1 cellular context compared by ENCODE assay signal in genomic region chr20:25005661-25006060, GRCh38.
TF ChIP-seq lines count a peak whose summit lies in the region.

No MANE protein-coding gene starts in this region.

TF ChIP-seq in H1, 55 proteins besides CTCF, POLR2A, EP300 and RAD21:
- no peak for TF ChIP-seq SP1 (IDR thresholded peaks at IDR 0.05; ENCODE audit: low read depth, low read length)
- TF ChIP-seq SIN3A (conservative IDR thresholded peaks at IDR 0.05 in 1 of 2, IDR thresholded peaks at IDR 0.05 in 1 of 2; ENCODE audit: low read depth in 1 of 2, low read length in 2 of 2): no peak
- TF ChIP-seq RXRA (IDR thresholded peaks at IDR 0.05; ENCODE audit: insufficient read depth, low read depth, low read length): no peak
- no peak for TF ChIP-seq E2F6 (IDR thresholded peaks at IDR 0.05)
- TF ChIP-seq CEBPB (IDR thresholded peaks at IDR 0.05; ENCODE audit: low read depth, low read length): no peak
- no peak for TF ChIP-seq CHD7 (IDR thresholded peaks at IDR 0.05; ENCODE audit: insufficient replicate concordance, low read length)
- TF ChIP-seq ATF3 (IDR thresholded peaks at IDR 0.05; ENCODE audit: insufficient read depth, low read depth, low read length): no peak
- no peak for TF ChIP-seq RBBP5 (IDR thresholded peaks at IDR 0.05; ENCODE audit: borderline replicate concordance, low read depth, low read length)
- TF ChIP-seq POLR2AphosphoS5 (IDR thresholded peaks at IDR 0.05; ENCODE audit: low read depth, low read length): no peak
- no peak for TF ChIP-seq RFX5 (IDR thresholded peaks at IDR 0.05; ENCODE audit: borderline replicate concordance, low read depth, low read length)
- TF ChIP-seq GTF2F1 (IDR thresholded peaks at IDR 0.05; ENCODE audit: borderline replicate concordance, low read depth, low read length): no peak
- no peak for TF ChIP-seq KDM1A (IDR thresholded peaks at IDR 0.05; ENCODE audit: borderline replicate concordance, low read length)
- no peak for TF ChIP-seq PHF8 (conservative IDR thresholded peaks at IDR 0.05; ENCODE audit: low read depth, low read length)
- TF ChIP-seq JUN (IDR thresholded peaks at IDR 0.05; ENCODE audit: low read depth, low read length): no peak
- TF ChIP-seq CBX5 (IDR thresholded peaks at IDR 0.05; ENCODE audit: low read depth, low read length): no peak
- TF ChIP-seq FOSL1 (IDR thresholded peaks at IDR 0.05; ENCODE audit: insufficient read depth, low read depth, low read length): no peak
- no peak for TF ChIP-seq TCF12 (IDR thresholded peaks at IDR 0.05; ENCODE audit: low read depth, low read length)
- no peak for TF ChIP-seq CHD2 (IDR thresholded peaks at IDR 0.05; ENCODE audit: low read length)
- TF ChIP-seq KDM5A (IDR thresholded peaks at IDR 0.05; ENCODE audit: low read length): no peak
